20 cellular contexts compared by ENCODE assay signal in the genomic region with DNA sequence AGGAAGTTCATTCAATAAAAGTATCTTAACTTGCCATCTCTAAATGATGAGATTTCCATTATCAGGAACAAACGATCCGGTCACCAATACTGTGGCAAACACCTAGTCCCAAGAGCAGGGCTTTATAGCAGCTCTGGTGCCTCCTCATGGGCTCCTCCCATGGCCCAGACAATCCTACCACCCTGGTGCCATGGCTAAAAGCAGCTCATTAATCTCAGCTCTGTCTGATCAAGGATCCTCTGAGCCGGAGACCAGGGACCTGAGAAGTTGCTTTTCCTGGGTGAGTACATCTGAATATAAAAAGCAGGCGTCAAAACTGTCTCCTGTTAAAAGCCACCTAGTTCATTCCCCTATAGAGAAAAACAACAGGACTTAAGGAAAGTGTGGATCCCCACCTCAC. TPM values are rescaled to one million over a fixed set of nuclear protein-coding genes. Genes with fewer than 3 reads are reported as not detected.
DNase-seq lines count a peak whose midpoint lies in the region; ATAC-seq and TF ChIP-seq lines count a peak whose summit lies in the region.
"Had no signal": no experiment of that assay in that cellular context is flagged by ENCODE, and none has a peak within 500 bp of the region (broad histone marks: within the 10 kb centered on the region; RNA-seq: fewer than 3 reads in every experiment).

No MANE protein-coding gene starts in this region.

- H2BK15ac ChIP-seq in IMR-90 (ENCODE audit: low read depth, low read length): no peak overlapping the region

- H3K4me1 Mint-ChIP-seq in GM23338 (peaks cover 53% of the 10 kb centered on the region), endothelial cell (ENCODE audit: unreplicated experiment) (peaks cover 30% of the 10 kb centered on the region)
- H3K4me1 Mint-ChIP-seq: B cell had no signal

- H2AFZ ChIP-seq in GM23338: no peak overlapping the region
- no peak overlapping the region for H2AFZ ChIP-seq in IMR-90 (replicated peaks; ENCODE audit: low read length, poor library complexity)

- H3K9me3 ChIP-seq in IMR-90 (ENCODE audit: control insufficient read depth, insufficient read depth, low read length) (no peaks in the 10 kb centered on the region), sigmoid colon (no peaks in the 10 kb centered on the region), psoas muscle (no peaks in the 10 kb centered on the region)
- H3K9me3 ChIP-seq: SJCRH30 had no signal

- dilution Hi-C loops in IMR-90 (cut with HindIII; ENCODE audit: low sequenced_read_pairs, unreplicated experiment): no loop called here

- H3K18ac ChIP-seq in IMR-90 (ENCODE audit: low read depth, low read length): no peak overlapping the region

- H3K4ac ChIP-seq in IMR-90 (ENCODE audit: low read depth, low read length): 0 out of 2 replicates have a peak overlapping the region, but pooled peaks have one; percentile 52

- H3K36me3 ChIP-seq in GM23338 (ENCODE audit: insufficient read depth): no peaks in the 10 kb centered on the region
- H3K36me3 ChIP-seq in IMR-90 (ENCODE audit: control insufficient read depth, insufficient read depth, low read length): peaks cover 10% of the 10 kb centered on the region; the same call in 1 of the 2 replicates
- H3K36me3 ChIP-seq in sigmoid colon: no peaks in the 10 kb centered on the region
- no peaks in the 10 kb centered on the region for H3K36me3 ChIP-seq in psoas muscle (ENCODE audit: insufficient read depth in 1 of 2, low read depth in 1 of 2)

- H2BK5ac ChIP-seq in IMR-90 (ENCODE audit: low read depth, low read length, poor library complexity, severe bottlenecking): no peak overlapping the region

- DNase-seq in GM23338 (ENCODE audit: low spot score) (peak; percentile 41), IMR-90 (no peak), endothelial cell (ENCODE audit: low spot score) (no peak), sigmoid colon (peak; percentile 49), psoas muscle (no peak), NCI-H2107 (lab: John Stamatoyannopoulos, UW) (no peak)
- DNase-seq: H7, KG1, NCI-H1105, NCI-H146, NCI-H2029, NCI-H345, NCI-H524, OCI-M1, SJCRH30 had no signal

- no peak overlapping the region for H2BK20ac ChIP-seq in IMR-90 (ENCODE audit: low read depth, low read length)

- no peak overlapping the region; a peak in 1 of 4 replicates for H4K8ac ChIP-seq in IMR-90 (ENCODE audit: low read depth in 2 of 2, low read length in 2 of 2)

- no peak overlapping the region for H2AK5ac ChIP-seq in IMR-90 (ENCODE audit: low read depth, low read length)

- intact Hi-C loops in IMR-90 (cut with micrococcal nuclease): loop anchor here (5.0 kb wide), 1 partner anchor 206 kb away; no protein-coding TSS in a partner anchor
- intact Hi-C loops in sigmoid colon (cut with DNase I): no loop called here
- intact Hi-C loops in psoas muscle (cut with DNase I): no loop called here

- no peak overlapping the region for H4K91ac ChIP-seq in IMR-90 (ENCODE audit: insufficient read depth, low read depth, low read length)

- H3K9me3 Mint-ChIP-seq in GM23338: no peaks in the 10 kb centered on the region
- H3K9me3 Mint-ChIP-seq in endothelial cell (ENCODE audit: unreplicated experiment): no peaks in the 10 kb centered on the region
- H3K9me3 Mint-ChIP-seq: CD14-positive monocyte had no signal

- ATAC-seq in GM23338 (peak; percentile 54), IMR-90 (ENCODE audit: low read depth) (no peak), psoas muscle (no peak), GM21526 (IDR thresholded peaks at IDR 0.05; ENCODE audit: low FRiP score, unreplicated experiment) (no peak)

- H3K9ac ChIP-seq in IMR-90 (ENCODE audit: low read depth, low read length): no peak overlapping the region

- H3K27me3 Mint-ChIP-seq in GM23338 (ENCODE audit: insufficient read depth, low read depth, poor library complexity) (peaks cover 5% of the 10 kb centered on the region), endothelial cell (ENCODE audit: unreplicated experiment) (no peaks in the 10 kb centered on the region)
- H3K27me3 Mint-ChIP-seq: B cell had no signal

- H3K36me3 Mint-ChIP-seq in GM23338 (ENCODE audit: low read depth): no peaks in the 10 kb centered on the region
- H3K36me3 Mint-ChIP-seq in endothelial cell (ENCODE audit: low read depth, unreplicated experiment): peaks cover 3% of the 10 kb centered on the region

- H3K79me1 ChIP-seq in IMR-90 (ENCODE audit: low read depth in 1 of 2, low read length in 2 of 2): peaks cover 39 to 88% of the 10 kb centered on the region in 2 experiments

- TF ChIP-seq EP300 in sigmoid colon (IDR thresholded peaks at IDR 0.05): no peak

- H3K4me1 ChIP-seq in GM23338 (ENCODE audit: insufficient read depth): peaks cover 42% of the 10 kb centered on the region
- peaks cover 20% of the 10 kb centered on the region for H3K4me1 ChIP-seq in IMR-90 (ENCODE audit: control insufficient read depth, insufficient read depth, low read length)
- peaks cover 0 to 60% (median 50%) of the 10 kb centered on the region in 4 donors for H3K4me1 ChIP-seq in sigmoid colon
- peaks cover 13% of the 10 kb centered on the region for H3K4me1 ChIP-seq in psoas muscle

- H3K23ac ChIP-seq in IMR-90 (ENCODE audit: low read depth, low read length): peak overlapping the region; percentile 23; the same call in 1 of the 2 replicates

- TF ChIP-seq CTCF in GM23338 (conservative IDR thresholded peaks at IDR 0.05; ENCODE audit: low read depth in 2 of 2) (no peak), IMR-90 (conservative IDR thresholded peaks at IDR 0.05; ENCODE audit: low read depth, low read length) (no peak), endothelial cell (IDR thresholded peaks at IDR 0.05; ENCODE audit: unreplicated experiment) (no peak), sigmoid colon (IDR thresholded peaks at IDR 0.05) (no peak), psoas muscle (IDR thresholded peaks at IDR 0.05) (no peak)

- peak overlapping the region; percentile 75 for H3K27ac ChIP-seq in GM23338 (ENCODE audit: low read depth)
- no peak overlapping the region for H3K27ac ChIP-seq in IMR-90 (ENCODE audit: insufficient read depth, low read length)
- no peak overlapping the region for H3K27ac ChIP-seq in sigmoid colon
- no peak overlapping the region for H3K27ac ChIP-seq in psoas muscle
- H3K27ac ChIP-seq: HL-60 had no signal

- H3K14ac ChIP-seq in IMR-90 (replicated peaks; ENCODE audit: low read depth, low read length): 0 out of 2 replicates have a peak overlapping the region, but pooled peaks have one; percentile 50

- peak overlapping the region; percentile 54 for H3K27ac Mint-ChIP-seq in GM23338
- peak overlapping the region; percentile 61 for H3K27ac Mint-ChIP-seq in endothelial cell (ENCODE audit: unreplicated experiment)
- H3K27ac Mint-ChIP-seq: B cell had no signal

- H3K9me2 ChIP-seq in GM23338 (ENCODE audit: insufficient read depth): no peaks in the 10 kb centered on the region

- in situ Hi-C loops in IMR-90 (cut with MboI; ENCODE audit: low sequenced_read_pairs): no loop called here

- H3K4me2 ChIP-seq in GM23338 (peak overlapping the region; percentile 16; the same call in 1 of the 2 replicates), IMR-90 (ENCODE audit: low read depth, low read length) (no peak overlapping the region)

- H3K79me2 ChIP-seq in GM23338 (replicated peaks; ENCODE audit: insufficient read depth): peaks cover 50% of the 10 kb centered on the region

- H3K27me3 ChIP-seq in GM23338 (ENCODE audit: insufficient read depth) (no peaks in the 10 kb centered on the region), IMR-90 (ENCODE audit: control insufficient read depth, insufficient read depth, low read length) (no peaks in the 10 kb centered on the region), sigmoid colon (no peaks in the 10 kb centered on the region), psoas muscle (ENCODE audit: insufficient read depth in 3 of 3, low read length in 2 of 3) (peaks cover 0 to 6% (median 0%) of the 10 kb centered on the region in 3 donors)
- H3K27me3 ChIP-seq: SJCRH30 had no signal

- peaks cover 27% of the 10 kb centered on the region for H3K9me1 ChIP-seq in IMR-90 (ENCODE audit: insufficient read depth, low read length)

- H4K5ac ChIP-seq in IMR-90 (ENCODE audit: low read depth, low read length): no peak overlapping the region

- no peak overlapping the region for H3K4me3 Mint-ChIP-seq in GM23338
- H3K4me3 Mint-ChIP-seq in endothelial cell (ENCODE audit: unreplicated experiment): no peak overlapping the region
- H3K4me3 Mint-ChIP-seq: B cell, CD14-positive monocyte had no signal

- no TSS peak for BruUV-seq in IMR-90 (replicated peaks; lab: Mats Ljungman, UMichigan)

- TF ChIP-seq RAD21 in IMR-90 (IDR thresholded peaks at IDR 0.05; ENCODE audit: low read length): no peak

- no peak overlapping the region for H3K56ac ChIP-seq in IMR-90 (ENCODE audit: extremely low read depth, insufficient read depth, low read length)

- no peak overlapping the region for H2AK9ac ChIP-seq in IMR-90 (replicated peaks; ENCODE audit: low read depth, low read length, poor library complexity)

- no peaks in the 10 kb centered on the region for H3F3A ChIP-seq in GM23338 (replicated peaks; ENCODE audit: low read depth)

- H4K20me1 ChIP-seq in GM23338 (replicated peaks; ENCODE audit: insufficient read depth): no peaks in the 10 kb centered on the region
- peaks cover 55% of the 10 kb centered on the region for H4K20me1 ChIP-seq in IMR-90 (ENCODE audit: insufficient read depth, low read length)

- CTCF ChIA-PET in IMR-90 (lab: Yijun Ruan, JAX): no interaction called here

- POLR2A ChIA-PET in IMR-90 (lab: Charles Lee; ENCODE audit: unreplicated experiment): no interaction called here

- TF ChIP-seq POLR2A in IMR-90 (IDR thresholded peaks at IDR 0.05; ENCODE audit: low read depth, low read length) (no peak), sigmoid colon (IDR thresholded peaks at IDR 0.05) (no peak)

- WGBS in IMR-90 (ENCODE audit: extremely low coverage in 2 of 2, insufficient read length in 1 of 2), 2 experiments: 90% methylated on average over 2 of the region's 4 CpGs; no CpG with 5 or more reads in 1 of the 2 experiments
- 80 to 89% methylated on average over 4 of the region's 4 CpGs for WGBS in sigmoid colon, 2 donors
- WGBS in psoas muscle, 3 donors: 64 to 77% (median 72%) methylated on average over 4 of the region's 4 CpGs

- H2BK120ac ChIP-seq in IMR-90 (ENCODE audit: low read depth, low read length): no peak overlapping the region

- H3K4me3 ChIP-seq in GM23338 (no peak overlapping the region), IMR-90 (ENCODE audit: insufficient read depth, low read depth, low read length) (no peak overlapping the region), sigmoid colon (no peak overlapping the region), psoas muscle (no peak overlapping the region)
- H3K4me3 ChIP-seq: SJCRH30 had no signal

RNA-seq across cellular contexts. Expression of a gene that starts 30.4 kb away (rescaled TPM):
- total RNA-seq in GM23338 (2014; rRNA removed; shearing (Covaris generic)): 8.7 and 8.9 TPM in 2 replicates
- polyA plus RNA-seq in GM23338 (2016; fragmentation: Nextera tagmentation; extraction: Ambion mirVana) (3.3 and 3.8 TPM in 2 replicates), IMR-90 (2012; rRNA removed) (12.6 and 13.0 TPM in 2 replicates), sigmoid colon (1 to 10 TPM in 2 of 3 donors, under 1 TPM in 1; 0.46 to 2.6 (median 1.2) TPM), psoas muscle (1 to 10 TPM in 1 of 3 donors, under 1 TPM in 2; 0.53 to 6.7 (median 0.65) TPM)
- total RNA-seq in IMR-90 (2012; rRNA removed) (7.8 and 8.1 TPM in 2 replicates), endothelial cell (ENCODE audit: unreplicated experiment) (12.3 TPM), sigmoid colon (10 to 100 TPM; 16.1 to 27.7 (median 21.2) TPM), psoas muscle (1 to 10 TPM; 1.1 to 2.4 (median 2.3) TPM)
- 5.5 and 10.2 TPM in 2 replicates for polyA plus RNA-seq in IMR-90 (2012; cell fraction: cytosol; rRNA removed)
- 29.6 and 33.4 TPM in 2 replicates for polyA plus RNA-seq in IMR-90 (2012; cell fraction: nucleus; rRNA removed; ENCODE audit: low replicate concordance)
- total RNA-seq: HT-29 had no signal

Comparison
In these comparisons a context has a peak if more than half of its experiments do, and no peak if none do; other contexts are left out.
1. DNase-seq: peak in GM23338 (single experiment) and sigmoid colon (single experiment); none in IMR-90 (single experiment), endothelial cell (single experiment), psoas muscle (0 of 2) and NCI-H2107 (single experiment).